1 cellular context compared by ENCODE assay signal in the genomic region with DNA sequence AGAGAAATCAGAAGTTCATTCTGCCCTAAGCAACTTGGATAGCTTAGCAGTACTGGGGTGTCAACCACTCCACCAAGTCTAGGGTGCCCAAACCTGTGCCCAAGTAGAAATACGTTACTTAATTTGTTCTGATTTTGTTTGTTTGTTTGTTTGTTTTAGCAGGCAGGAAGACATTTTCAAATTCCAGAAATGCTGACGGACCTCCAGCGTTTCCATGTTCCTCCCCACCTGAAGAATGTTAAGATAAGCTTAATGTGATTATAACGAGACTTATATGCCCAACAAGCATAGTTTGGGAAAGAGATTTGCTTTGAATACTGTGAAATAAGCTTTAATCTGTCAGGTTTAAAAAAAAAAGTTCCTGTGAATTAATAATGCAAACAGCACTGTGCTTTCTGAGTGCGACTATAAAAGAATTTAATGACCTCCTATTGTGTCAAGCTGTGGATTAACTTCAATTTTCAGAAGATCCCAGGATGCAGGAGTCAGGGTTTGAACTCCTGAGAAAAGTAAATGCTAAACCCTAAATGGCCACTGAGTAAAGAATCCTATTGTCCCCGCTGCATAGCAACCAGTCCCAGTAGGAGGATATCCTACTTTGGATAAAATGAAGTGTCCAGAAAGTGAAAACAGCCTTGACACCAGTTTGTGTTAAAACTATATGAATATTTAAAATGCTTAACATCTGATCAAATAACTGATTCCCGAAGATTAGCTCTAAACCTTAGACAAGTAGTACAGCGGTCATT.
TF ChIP-seq lines count a peak whose summit lies in the region.

No MANE protein-coding gene starts in this region.

TF ChIP-seq in HepG2, 621 proteins besides CTCF, POLR2A, EP300 and RAD21:
- TF ChIP-seq ONECUT2 (CRISPR knock-in tag; IDR thresholded peaks at IDR 0.05) (no peak), SOX13 (IDR thresholded peaks at IDR 0.05) (no peak), SOX13 (CRISPR knock-in tag; conservative IDR thresholded peaks at IDR 0.05 in 1 of 2, IDR thresholded peaks at IDR 0.05 in 1 of 2) (peak in 1 of 2 experiments; percentile 7; a peak in 1 of 4 replicates)
